Comparison of ENCODE assay signal across 2 cellular contexts in genomic region chr10:17735166-17735941, GRCh38.
TF ChIP-seq lines count a peak whose summit lies in the region.

No MANE protein-coding gene starts in this region.

TF ChIP-seq in liver, 16 proteins besides CTCF, POLR2A, EP300 and RAD21:
- peak; percentile 67 for TF ChIP-seq NR2F2 (IDR thresholded peaks at IDR 0.05)
- no peak for TF ChIP-seq MAX (IDR thresholded peaks at IDR 0.05)

TF ChIP-seq in HepG2, 621 proteins besides CTCF, POLR2A, EP300 and RAD21:
- TF ChIP-seq ZBTB7B (CRISPR knock-in tag; IDR thresholded peaks at IDR 0.05): no peak
- no peak for TF ChIP-seq USF2 (IDR thresholded peaks at IDR 0.05; ENCODE audit: low read depth, low read length)
- TF ChIP-seq USF2 (CRISPR knock-in tag; IDR thresholded peaks at IDR 0.05; ENCODE audit: borderline replicate concordance): no peak
- TF ChIP-seq TOE1 (CRISPR knock-in tag; IDR thresholded peaks at IDR 0.05): no peak
- no peak for TF ChIP-seq NAIF1 (CRISPR knock-in tag; IDR thresholded peaks at IDR 0.05; ENCODE audit: borderline replicate concordance)
- no peak for TF ChIP-seq PHF20 (CRISPR knock-in tag; IDR thresholded peaks at IDR 0.05)
- TF ChIP-seq WIZ (CRISPR knock-in tag; IDR thresholded peaks at IDR 0.05): no peak
- no peak for TF ChIP-seq BHLHE40 (IDR thresholded peaks at IDR 0.05; ENCODE audit: low read length)
- TF ChIP-seq RARA (CRISPR knock-in tag; IDR thresholded peaks at IDR 0.05): no peak
TF ChIP-seq in HepG2: peak in this region for 0.
